In genomic region chr11:2151500-2152257, GRCh38 we compare ENCODE assay signal across 8 cellular contexts. TPM values are rescaled to one million over a fixed set of nuclear protein-coding genes. Genes with fewer than 3 reads are reported as not detected.
DNase-seq lines count a peak whose midpoint lies in the region; ATAC-seq and TF ChIP-seq lines count a peak whose summit lies in the region.

No MANE protein-coding gene starts in this region.

- peak overlapping the region; percentile 15 for H3K4me3 Mint-ChIP-seq in activated B cell treated with CpG ODN at 0.5 μM for 24 hours

- no peak overlapping the region for H3K4me3 ChIP-seq in mammary epithelial cell (replicated peaks in 1 of 3; ENCODE audit: insufficient read depth in 1 of 3, low read depth in 2 of 3, low read length in 3 of 3)

- in situ Hi-C loops in mammary epithelial cell (cut with MboI; ENCODE audit: low sequenced_read_pairs in 2 of 2) = loop anchor here (5.0 to 25.0 kb wide), 2 partner anchors 464 to 494 kb away; partner anchors contain the start of gene KRTAP5-6 (in 1 of the 2)

- CTCF ChIA-PET in activated B cell treated with CpG ODN at 0.5 μM for 24 hours (lab: Charles Lee) = interaction anchor here (0.6 to 8.6 kb wide), 37 partner anchors 11 to 501 kb away, joined by 3 to 184 read pairs (median 4); partner anchors contain the start of genes C11orf21, TNNI2 and TSPAN32
- CTCF ChIA-PET in mammary epithelial cell (lab: Charles Lee; ENCODE audit: low non-redundant PET) = interaction anchor here (0.6 to 3.5 kb wide), 8 partner anchors 71 to 556 kb away, joined by 3 to 26 read pairs (median 5); no protein-coding TSS in a partner anchor

- H3K9me3 Mint-ChIP-seq in activated B cell treated with CpG ODN at 0.5 μM for 24 hours = no peaks in the 10 kb centered on the region

- no peak overlapping the region for H3K4me2 ChIP-seq in mammary epithelial cell (ENCODE audit: insufficient read depth, low read depth, low read length)

- H3K36me3 Mint-ChIP-seq in activated B cell treated with CpG ODN at 0.5 μM for 24 hours (ENCODE audit: low read depth) = no peaks in the 10 kb centered on the region

- H3K27ac ChIP-seq in mammary epithelial cell (ENCODE audit: insufficient read depth, low read depth, low read length) = no peak overlapping the region

- peaks cover 35% of the 10 kb centered on the region for H3K27me3 Mint-ChIP-seq in activated B cell treated with CpG ODN at 0.5 μM for 24 hours

- H2AFZ ChIP-seq in mammary epithelial cell (ENCODE audit: low read depth, low read length) = no peak overlapping the region

- no peaks in the 10 kb centered on the region for H4K20me1 ChIP-seq in mammary epithelial cell (ENCODE audit: insufficient read depth, low read length)

- 4% methylated on average over 21 of the region's 22 CpGs for WGBS in mammary epithelial cell (ENCODE audit: low coverage, missing lambda C conversion rate)

- no peaks in the 10 kb centered on the region for H3K9me3 ChIP-seq in mammary epithelial cell (replicated peaks; ENCODE audit: insufficient read depth, low read length)

- peaks cover 12% of the 10 kb centered on the region for H3K4me1 Mint-ChIP-seq in activated B cell treated with CpG ODN at 0.5 μM for 24 hours

- H3K79me2 ChIP-seq in mammary epithelial cell (ENCODE audit: insufficient read depth, low read length) = no peaks in the 10 kb centered on the region

- H3K27ac Mint-ChIP-seq in activated B cell treated with CpG ODN at 0.5 μM for 24 hours = no peak overlapping the region

- H3K4me1 ChIP-seq in mammary epithelial cell (ENCODE audit: insufficient read depth, low read length) = no peaks in the 10 kb centered on the region

- H3K9ac ChIP-seq in mammary epithelial cell (ENCODE audit: insufficient read depth, low read length) = no peak overlapping the region

- DNase-seq in A172 (ENCODE audit: low spot score) (peak; percentile 73), NCI-H2196 (lab: John Stamatoyannopoulos, UW; ENCODE audit: unreplicated experiment) (peak; percentile 84), activated B cell treated with CpG ODN at 0.5 μM for 24 hours (peak; percentile 68), mammary epithelial cell (peak; percentile 36), iris pigment epithelial cell (ENCODE audit: low read depth) (peak; percentile 56)
- DNase-seq in stimulated activated CD4-positive, alpha-beta T cell treated with anti-CD3 and anti-CD28 coated beads, Interleukin-1b, Interleukin-23, amount 100 ng/mL, for 1 hour (ENCODE audit: low read depth in 2 of 2) = peak; percentile 54 to 67

- peaks cover 32% of the 10 kb centered on the region for H3K27me3 ChIP-seq in mammary epithelial cell (ENCODE audit: insufficient read depth, low read length)

- TF ChIP-seq CTCF in activated B cell treated with CpG ODN at 0.5 μM for 24 hours (IDR thresholded peaks at IDR 0.05) (peak; percentile 79), mammary epithelial cell (conservative IDR thresholded peaks at IDR 0.05 in 1 of 2, IDR thresholded peaks at IDR 0.05 in 1 of 2; ENCODE audit: extremely low read depth in 1 of 2, insufficient read depth in 1 of 2, low read depth in 1 of 2, low read length in 2 of 2) (peak; percentile 81)

- dilution Hi-C loops in mammary epithelial cell (cut with HindIII; ENCODE audit: low sequenced_read_pairs) = loop anchor here (5.0 kb wide), 4 partner anchors 59 to 519 kb away; no protein-coding TSS in a partner anchor

- H3K36me3 ChIP-seq in mammary epithelial cell (ENCODE audit: insufficient read depth, low read length) = no peaks in the 10 kb centered on the region

- intact Hi-C loops in activated B cell treated with CpG ODN at 0.5 μM for 24 hours (cut with micrococcal nuclease) (loop anchor here (1.0 to 2.0 kb wide), 4 partner anchors 269 to 499 kb away; no protein-coding TSS in a partner anchor), mammary epithelial cell (cut with micrococcal nuclease) (loop anchor here (1.0 kb wide), 5 partner anchors 269 to 556 kb away; no protein-coding TSS in a partner anchor)

- POLR2A ChIA-PET in activated B cell treated with CpG ODN at 0.5 μM for 24 hours (lab: Charles Lee) = interaction anchor here (1.0 to 2.5 kb wide), 4 partner anchors 9 to 458 kb away, joined by 3 to 14 read pairs (median 5); no protein-coding TSS in a partner anchor

- ATAC-seq in GM18498 (IDR thresholded peaks at IDR 0.05; ENCODE audit: unreplicated experiment) = peak; percentile 46
- ATAC-seq in activated B cell treated with CpG ODN at 0.5 μM for 24 hours (ENCODE audit: low read depth) = peak; percentile 87
- ATAC-seq in HG03039 (IDR thresholded peaks at IDR 0.05; ENCODE audit: unreplicated experiment) = no peak

- BruUV-seq in mammary epithelial cell (replicated peaks; lab: Mats Ljungman, UMichigan) = no TSS peak

RNA-seq across cellular contexts. Expression of gene INS, which starts 9.3 kb away (rescaled TPM):
- not detected in 2 replicates for total RNA-seq in A172 (2014; rRNA removed; shearing (Covaris generic))
- total RNA-seq in activated B cell treated with CpG ODN at 0.5 μM for 24 hours = not detected in 2 replicates
- not detected for total RNA-seq in mammary epithelial cell
- not detected for polyA plus RNA-seq in mammary epithelial cell
- not detected for polyA minus RNA-seq in mammary epithelial cell

RNA-seq across cellular contexts. Expression of gene IGF2, which starts 12.5 kb away (rescaled TPM):
- total RNA-seq in A172 (2014; rRNA removed; shearing (Covaris generic)) = 0.67 and 0.90 TPM in 2 replicates
- not detected in 2 replicates for total RNA-seq in activated B cell treated with CpG ODN at 0.5 μM for 24 hours
- total RNA-seq in mammary epithelial cell = under 1 TPM in 1 of 2 donors, not detected in 1; under 0.01 TPM
- polyA plus RNA-seq in mammary epithelial cell = 0.01 TPM
- not detected for polyA minus RNA-seq in mammary epithelial cell

RNA-seq across cellular contexts. Expression of gene TH, which starts 19.9 kb away (rescaled TPM):
- total RNA-seq in A172 (2014; rRNA removed; shearing (Covaris generic)) = 0.26 and 0.43 TPM in 2 replicates
- total RNA-seq in activated B cell treated with CpG ODN at 0.5 μM for 24 hours (not detected in 2 replicates), mammary epithelial cell (under 1 TPM in 1 of 2 donors, not detected in 1; 0.61 TPM)
- 0.16 TPM for polyA plus RNA-seq in mammary epithelial cell
- polyA minus RNA-seq in mammary epithelial cell = not detected
